21 cellular contexts compared by ENCODE assay signal in the genomic region with DNA sequence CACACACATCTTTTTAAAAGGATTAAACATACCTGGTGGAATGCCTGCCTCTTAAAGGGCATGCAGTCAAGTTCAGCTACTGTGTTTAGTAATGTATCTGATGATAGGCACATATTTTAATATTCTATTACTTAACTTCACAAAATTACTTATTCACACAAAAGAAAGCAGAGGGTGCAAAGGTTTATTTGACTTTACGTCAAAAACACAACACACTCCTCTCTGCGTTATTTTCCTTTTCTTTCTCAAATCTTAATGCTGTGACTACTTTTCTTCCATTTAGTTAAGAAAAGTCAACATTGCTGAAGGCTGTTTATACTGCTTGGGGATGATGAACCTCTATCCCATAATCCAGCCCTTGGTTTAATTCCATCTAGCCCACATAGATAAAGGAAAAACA.
A peak's percentile ranks its signal among the peaks of the same experiment; 100 is the strongest.
DNase-seq lines count a peak whose midpoint lies in the region; ATAC-seq, FAIRE-seq and TF ChIP-seq lines count a peak whose summit lies in the region.
"Had no signal": no experiment of that assay in that cellular context is flagged by ENCODE, and none has a peak within 500 bp of the region (broad histone marks: within the 10 kb centered on the region; RNA-seq: fewer than 3 reads in every experiment).

No MANE protein-coding gene starts in this region.

- TF ChIP-seq RAD21 in A549 (conservative IDR thresholded peaks at IDR 0.05 in 1 of 2, IDR thresholded peaks at IDR 0.05 in 1 of 2) = 0 out of 5 replicates have a peak, but pooled peaks have one; percentile 16 to 42

- POLR2A ChIA-PET in A549 (lab: Yijun Ruan, JAX) = no interaction called here

- peak; percentile 64 to 88; a peak in 3 of 6 replicates for ATAC-seq in A549
- ATAC-seq in GM21825 (IDR thresholded peaks at IDR 0.05; ENCODE audit: unreplicated experiment) = no peak

- H3K4me3 Mint-ChIP-seq in nephron progenitor cell = no peak overlapping the region
- H3K4me3 Mint-ChIP-seq: CD14-positive monocyte; CD4-positive, alpha-beta memory T cell; CD4-positive, CD25-positive, alpha-beta regulatory T cell; CD8-positive, alpha-beta memory T cell had no signal

- CTCF ChIA-PET in A549 (lab: Yijun Ruan, JAX) = no interaction called here

- no peak for TF ChIP-seq CTCF in A549 (IDR thresholded peaks at IDR 0.05)
- no peak for TF ChIP-seq CTCF in nephron progenitor cell (IDR thresholded peaks at IDR 0.05)
- no peak for TF ChIP-seq CTCF in smooth muscle cell (IDR thresholded peaks at IDR 0.05; ENCODE audit: borderline replicate concordance, insufficient read depth, poor library complexity, severe bottlenecking)

- no peaks in the 10 kb centered on the region for H3K79me2 ChIP-seq in smooth muscle cell (ENCODE audit: low read depth)

- no peak for FAIRE-seq in A549 (lab: Jason Lieb, UNC)
- FAIRE-seq: G401.6, GM12891, GM19239 had no signal

- H3K4me1 Mint-ChIP-seq in nephron progenitor cell = peaks cover 60% of the 10 kb centered on the region
- H3K4me1 Mint-ChIP-seq: CD14-positive monocyte; CD4-positive, alpha-beta memory T cell; CD4-positive, CD25-positive, alpha-beta regulatory T cell; CD8-positive, alpha-beta memory T cell had no signal

- no peak overlapping the region for H3K9ac ChIP-seq in smooth muscle cell (ENCODE audit: low read depth)
- H3K9ac ChIP-seq: BLaER1 had no signal

- H3K27me3 Mint-ChIP-seq in nephron progenitor cell (ENCODE audit: low read depth, poor library complexity) = peaks cover 6% of the 10 kb centered on the region
- H3K27me3 Mint-ChIP-seq: CD4-positive, alpha-beta memory T cell; CD4-positive, CD25-positive, alpha-beta regulatory T cell; CD8-positive, alpha-beta memory T cell had no signal

- H2AFZ ChIP-seq in smooth muscle cell (ENCODE audit: low read depth) = no peak overlapping the region

- peaks cover 4% of the 10 kb centered on the region for H3K9me3 Mint-ChIP-seq in nephron progenitor cell
- H3K9me3 Mint-ChIP-seq: CD4-positive, CD25-positive, alpha-beta regulatory T cell had no signal

- H3K27ac ChIP-seq in A549 (peak overlapping the region; percentile 72 to 83), smooth muscle cell (ENCODE audit: low read depth) (no peak overlapping the region)
- H3K27ac ChIP-seq: 22Rv1, BLaER1 had no signal

- no peak for TF ChIP-seq POLR2A in A549 (IDR thresholded peaks at IDR 0.05; ENCODE audit: low read length)

- DNase-seq in A549 (ENCODE audit: low read depth in 1 of 2, low spot score in 1 of 2) (peak in 1 of 2 experiments; percentile 88), nephron progenitor cell (no peak), smooth muscle cell (lab: John Stamatoyannopoulos, UW; ENCODE audit: unreplicated experiment) (no peak), RPMI8226 (no peak)
- DNase-seq: ACHN; BE2C; C1 segment of cervical spinal cord; CD4-positive, alpha-beta memory T cell; CD4-positive, CD25-positive, alpha-beta regulatory T cell; CD8-positive, alpha-beta memory T cell; COR-L47; DMS 273 treated with DMSO at 0.1 percent for 48 hours; DMS79 treated with DMSO at 0.1 percent for 48 hours; GF-D8 had no signal

- H3K4me2 ChIP-seq in A549 = peak overlapping the region; percentile 69
- peak overlapping the region; percentile 3 for H3K4me2 ChIP-seq in smooth muscle cell
- H3K4me2 ChIP-seq: BLaER1 had no signal

- TF ChIP-seq EP300 in A549 (IDR thresholded peaks at IDR 0.05) = peak; percentile 55 to 66; a peak in 2 of 5 replicates

- H3K4me1 ChIP-seq in A549 = peaks cover 43% of the 10 kb centered on the region
- H3K4me1 ChIP-seq in smooth muscle cell (ENCODE audit: low read depth) = no peaks in the 10 kb centered on the region
- H3K4me1 ChIP-seq: BE2C had no signal

- H3K4me3 ChIP-seq in A549 (no peak overlapping the region), smooth muscle cell (no peak overlapping the region)
- H3K4me3 ChIP-seq: BLaER1 had no signal

- no peaks in the 10 kb centered on the region for H4K20me1 ChIP-seq in smooth muscle cell (ENCODE audit: low read depth)
- H4K20me1 ChIP-seq: BLaER1 had no signal

- H3F3A ChIP-seq in smooth muscle cell (ENCODE audit: low read depth) = no peaks in the 10 kb centered on the region

- H3K9me3 ChIP-seq in A549 (no peaks in the 10 kb centered on the region), smooth muscle cell (replicated peaks; ENCODE audit: low read depth) (no peaks in the 10 kb centered on the region)
- H3K9me3 ChIP-seq: BE2C, BLaER1 had no signal

- H3K36me3 ChIP-seq in smooth muscle cell (ENCODE audit: low read depth) = no peaks in the 10 kb centered on the region
- H3K36me3 ChIP-seq: BE2C, BLaER1 had no signal

- 3% methylated on average over 2 of the region's 2 CpGs for WGBS in A549 (ENCODE audit: missing lambda C conversion rate)
- WGBS in smooth muscle cell (ENCODE audit: low lambda C conversion rate) = 36% methylated on average over 2 of the region's 2 CpGs

- H3K36me3 Mint-ChIP-seq in nephron progenitor cell (ENCODE audit: low read depth) = no peaks in the 10 kb centered on the region
- H3K36me3 Mint-ChIP-seq: CD14-positive monocyte; CD4-positive, alpha-beta memory T cell; CD4-positive, CD25-positive, alpha-beta regulatory T cell; CD8-positive, alpha-beta memory T cell had no signal

- H3K27me3 ChIP-seq in smooth muscle cell (ENCODE audit: low read depth) = no peaks in the 10 kb centered on the region
- H3K27me3 ChIP-seq: BE2C, BLaER1 had no signal

- H3K27ac Mint-ChIP-seq in nephron progenitor cell = peak overlapping the region; percentile 87
- H3K27ac Mint-ChIP-seq: CD14-positive monocyte; CD4-positive, alpha-beta memory T cell; CD4-positive, CD25-positive, alpha-beta regulatory T cell; CD8-positive, alpha-beta memory T cell had no signal

TF ChIP-seq in A549, 52 proteins besides CTCF, POLR2A, EP300 and RAD21 (continues in another document):
- TF ChIP-seq, protein P1, sequence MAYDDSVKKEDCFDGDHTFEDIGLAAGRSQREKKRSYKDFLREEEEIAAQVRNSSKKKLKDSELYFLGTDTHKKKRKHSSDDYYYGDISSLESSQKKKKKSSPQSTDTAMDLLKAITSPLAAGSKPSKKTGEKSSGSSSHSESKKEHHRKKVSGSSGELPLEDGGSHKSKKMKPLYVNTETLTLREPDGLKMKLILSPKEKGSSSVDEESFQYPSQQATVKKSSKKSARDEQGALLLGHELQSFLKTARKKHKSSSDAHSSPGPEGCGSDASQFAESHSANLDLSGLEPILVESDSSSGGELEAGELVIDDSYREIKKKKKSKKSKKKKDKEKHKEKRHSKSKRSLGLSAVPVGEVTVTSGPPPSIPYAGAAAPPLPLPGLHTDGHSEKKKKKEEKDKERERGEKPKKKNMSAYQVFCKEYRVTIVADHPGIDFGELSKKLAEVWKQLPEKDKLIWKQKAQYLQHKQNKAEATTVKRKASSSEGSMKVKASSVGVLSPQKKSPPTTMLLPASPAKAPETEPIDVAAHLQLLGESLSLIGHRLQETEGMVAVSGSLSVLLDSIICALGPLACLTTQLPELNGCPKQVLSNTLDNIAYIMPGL (CRISPR knock-in tag; IDR thresholded peaks at IDR 0.05; ENCODE audit: borderline replicate concordance) = no peak
- TF ChIP-seq RARB (CRISPR knock-in tag; IDR thresholded peaks at IDR 0.05) (no peak), GATA3 (IDR thresholded peaks at IDR 0.05; ENCODE audit: borderline replicate concordance) (peak; percentile 89), RNF2 (IDR thresholded peaks at IDR 0.05; ENCODE audit: borderline replicate concordance, low read depth) (no peak), TP53 (CRISPR knock-in tag; IDR thresholded peaks at IDR 0.05) (no peak), JUNB (IDR thresholded peaks at IDR 0.05) (peak; percentile 69), KDM1A (IDR thresholded peaks at IDR 0.05; ENCODE audit: low read depth) (no peak), FOSL2 (IDR thresholded peaks at IDR 0.05) (no peak), FOSL2 (CRISPR knock-in tag; IDR thresholded peaks at IDR 0.05) (peak; percentile 73), HOXB13 (CRISPR knock-in tag; IDR thresholded peaks at IDR 0.05; ENCODE audit: low read depth) (no peak), FOXS1 (CRISPR knock-in tag; IDR thresholded peaks at IDR 0.05) (no peak), EHMT2 (IDR thresholded peaks at IDR 0.05; ENCODE audit: low read depth) (no peak), EHF (CRISPR knock-in tag; IDR thresholded peaks at IDR 0.05) (no peak), MYC (IDR thresholded peaks at IDR 0.05; ENCODE audit: borderline replicate concordance, low read length) (no peak)
- TF ChIP-seq, protein P2, sequence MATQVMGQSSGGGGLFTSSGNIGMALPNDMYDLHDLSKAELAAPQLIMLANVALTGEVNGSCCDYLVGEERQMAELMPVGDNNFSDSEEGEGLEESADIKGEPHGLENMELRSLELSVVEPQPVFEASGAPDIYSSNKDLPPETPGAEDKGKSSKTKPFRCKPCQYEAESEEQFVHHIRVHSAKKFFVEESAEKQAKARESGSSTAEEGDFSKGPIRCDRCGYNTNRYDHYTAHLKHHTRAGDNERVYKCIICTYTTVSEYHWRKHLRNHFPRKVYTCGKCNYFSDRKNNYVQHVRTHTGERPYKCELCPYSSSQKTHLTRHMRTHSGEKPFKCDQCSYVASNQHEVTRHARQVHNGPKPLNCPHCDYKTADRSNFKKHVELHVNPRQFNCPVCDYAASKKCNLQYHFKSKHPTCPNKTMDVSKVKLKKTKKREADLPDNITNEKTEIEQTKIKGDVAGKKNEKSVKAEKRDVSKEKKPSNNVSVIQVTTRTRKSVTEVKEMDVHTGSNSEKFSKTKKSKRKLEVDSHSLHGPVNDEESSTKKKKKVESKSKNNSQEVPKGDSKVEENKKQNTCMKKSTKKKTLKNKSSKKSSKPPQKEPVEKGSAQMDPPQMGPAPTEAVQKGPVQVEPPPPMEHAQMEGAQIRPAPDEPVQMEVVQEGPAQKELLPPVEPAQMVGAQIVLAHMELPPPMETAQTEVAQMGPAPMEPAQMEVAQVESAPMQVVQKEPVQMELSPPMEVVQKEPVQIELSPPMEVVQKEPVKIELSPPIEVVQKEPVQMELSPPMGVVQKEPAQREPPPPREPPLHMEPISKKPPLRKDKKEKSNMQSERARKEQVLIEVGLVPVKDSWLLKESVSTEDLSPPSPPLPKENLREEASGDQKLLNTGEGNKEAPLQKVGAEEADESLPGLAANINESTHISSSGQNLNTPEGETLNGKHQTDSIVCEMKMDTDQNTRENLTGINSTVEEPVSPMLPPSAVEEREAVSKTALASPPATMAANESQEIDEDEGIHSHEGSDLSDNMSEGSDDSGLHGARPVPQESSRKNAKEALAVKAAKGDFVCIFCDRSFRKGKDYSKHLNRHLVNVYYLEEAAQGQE (IDR thresholded peaks at IDR 0.05) = no peak
- TF ChIP-seq, protein P3, sequence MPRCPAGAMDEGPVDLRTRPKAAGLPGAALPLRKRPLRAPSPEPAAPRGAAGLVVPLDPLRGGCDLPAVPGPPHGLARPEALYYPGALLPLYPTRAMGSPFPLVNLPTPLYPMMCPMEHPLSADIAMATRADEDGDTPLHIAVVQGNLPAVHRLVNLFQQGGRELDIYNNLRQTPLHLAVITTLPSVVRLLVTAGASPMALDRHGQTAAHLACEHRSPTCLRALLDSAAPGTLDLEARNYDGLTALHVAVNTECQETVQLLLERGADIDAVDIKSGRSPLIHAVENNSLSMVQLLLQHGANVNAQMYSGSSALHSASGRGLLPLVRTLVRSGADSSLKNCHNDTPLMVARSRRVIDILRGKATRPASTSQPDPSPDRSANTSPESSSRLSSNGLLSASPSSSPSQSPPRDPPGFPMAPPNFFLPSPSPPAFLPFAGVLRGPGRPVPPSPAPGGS (IDR thresholded peaks at IDR 0.05) = 0 out of 3 replicates have a peak, but pooled peaks have one; percentile 54
